21 cellular contexts compared by ENCODE assay signal in the genomic region with DNA sequence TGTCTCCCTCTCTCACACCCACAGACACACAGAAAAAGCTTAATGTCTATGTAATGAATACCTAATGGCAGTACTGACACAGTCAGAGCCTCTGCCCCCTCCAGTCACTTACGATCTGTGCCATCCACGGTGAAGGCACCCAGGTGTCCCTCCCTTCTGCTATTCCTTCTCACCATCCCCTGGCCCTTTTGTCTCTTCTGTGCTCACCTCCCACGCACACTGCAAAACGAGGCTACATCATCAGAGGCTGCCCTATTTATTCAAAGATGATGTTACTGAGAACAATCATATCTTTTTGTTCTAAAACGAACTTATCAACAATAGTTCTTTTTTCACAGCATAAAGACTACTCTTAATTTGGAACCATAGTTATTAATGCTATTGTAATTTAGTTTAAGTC.
DNase-seq lines count a peak whose midpoint lies in the region; ATAC-seq, FAIRE-seq and TF ChIP-seq lines count a peak whose summit lies in the region.
"Had no signal": no experiment of that assay in that cellular context is flagged by ENCODE, and none has a peak within 500 bp of the region (broad histone marks: within the 10 kb centered on the region; RNA-seq: fewer than 3 reads in every experiment).

No MANE protein-coding gene starts in this region.

- H3K36me3 ChIP-seq in HEK293 (ENCODE audit: control insufficient read depth in 2 of 2, insufficient read depth in 1 of 2, low read length in 2 of 2) = no peaks in the 10 kb centered on the region
- H3K36me3 ChIP-seq: BLaER1 had no signal

- CTCF ChIA-PET in HEK293 (lab: Yijun Ruan, JAX) (no interaction called here), MCF 10A (lab: Yijun Ruan, JAX) (interaction anchor here (0.6 to 1.2 kb wide), 3 partner anchors 11 to 232 kb away, joined by 3 to 5 read pairs (median 4); no protein-coding TSS in a partner anchor)

- H3K4me3 ChIP-seq in HEK293 (ENCODE audit: low read depth, low read length) = no peak overlapping the region
- H3K4me3 ChIP-seq: BLaER1 had no signal

- peaks cover 3% of the 10 kb centered on the region; the same call in 1 of the 2 replicates for H3K4me1 ChIP-seq in HEK293 (ENCODE audit: control insufficient read depth, insufficient read depth, low read length)
- H3K4me1 ChIP-seq: BLaER1 had no signal

- H3K4me1 Mint-ChIP-seq in effector memory CD8-positive, alpha-beta T cell (ENCODE audit: low read depth in 2 of 2) = peaks cover 44 to 52% of the 10 kb centered on the region in 2 donors
- peaks cover 19% of the 10 kb centered on the region for H3K4me1 Mint-ChIP-seq in MCF 10A (ENCODE audit: insufficient read depth, unreplicated experiment)

- H3K27me3 Mint-ChIP-seq in effector memory CD8-positive, alpha-beta T cell = no peaks in the 10 kb centered on the region
- H3K27me3 Mint-ChIP-seq in MCF 10A (ENCODE audit: insufficient read depth, unreplicated experiment) = no peaks in the 10 kb centered on the region
- H3K27me3 Mint-ChIP-seq: CD4-positive, alpha-beta T cell; IgD-negative memory B cell had no signal

- H3K27ac ChIP-seq in HEK293 (ENCODE audit: extremely low read depth, low read depth, low read length) = no peak overlapping the region
- H3K27ac ChIP-seq in angular gyrus (ENCODE audit: low read depth, low read length) = peak overlapping the region; percentile 68
- peak overlapping the region; percentile 80 for H3K27ac ChIP-seq in temporal lobe (ENCODE audit: low read depth, low read length)
- H3K27ac ChIP-seq: BLaER1 had no signal

- no peak overlapping the region for H3K27ac Mint-ChIP-seq in effector memory CD8-positive, alpha-beta T cell
- H3K27ac Mint-ChIP-seq in MCF 10A (ENCODE audit: low read depth, unreplicated experiment) = no peak overlapping the region
- H3K27ac Mint-ChIP-seq: CD4-positive, alpha-beta T cell; IgD-negative memory B cell had no signal

- POLR2A ChIA-PET in HEK293 (lab: Yijun Ruan, JAX) = no interaction called here
- POLR2A ChIA-PET in MCF 10A (lab: Yijun Ruan, JAX) = interaction anchor here (1.2 kb wide), 1 partner anchor 27 kb away, joined by 3 read pairs; no protein-coding TSS in a partner anchor

- ATAC-seq in effector memory CD8-positive, alpha-beta T cell (replicated peaks) = peak; percentile 7
- ATAC-seq in GM21528 (IDR thresholded peaks at IDR 0.05; ENCODE audit: low FRiP score, unreplicated experiment) = no peak

- no peaks in the 10 kb centered on the region for H3K36me3 Mint-ChIP-seq in effector memory CD8-positive, alpha-beta T cell (ENCODE audit: insufficient read depth)
- peaks cover 31% of the 10 kb centered on the region for H3K36me3 Mint-ChIP-seq in MCF 10A (ENCODE audit: insufficient read depth, unreplicated experiment)

- H3K4me3 Mint-ChIP-seq in effector memory CD8-positive, alpha-beta T cell = no peak overlapping the region
- H3K4me3 Mint-ChIP-seq in MCF 10A (ENCODE audit: unreplicated experiment) = no peak overlapping the region
- H3K4me3 Mint-ChIP-seq: CD4-positive, alpha-beta T cell; IgD-negative memory B cell had no signal

- BruUV-seq in MCF 10A (replicated peaks; lab: Mats Ljungman, UMichigan) = no TSS peak

- intact Hi-C loops in MCF 10A (cut with micrococcal nuclease) = no loop called here

- no peak for TF ChIP-seq CTCF in HEK293 (tag by site-specific recombination; IDR thresholded peaks at IDR 0.05)
- no peak for TF ChIP-seq CTCF in MCF 10A (IDR thresholded peaks at IDR 0.05; ENCODE audit: unreplicated experiment)

- H3K9me3 Mint-ChIP-seq in effector memory CD8-positive, alpha-beta T cell = no peaks in the 10 kb centered on the region
- H3K9me3 Mint-ChIP-seq in MCF 10A (ENCODE audit: unreplicated experiment) = no peaks in the 10 kb centered on the region
- H3K9me3 Mint-ChIP-seq: IgD-negative memory B cell had no signal

- no peak for FAIRE-seq in HTR-8/SVneo (lab: Jason Lieb, UNC)
- FAIRE-seq: A204.1, D721Med, H1 had no signal

- DNase-seq in effector memory CD8-positive, alpha-beta T cell = no peak
- DNase-seq in MCF 10A (ENCODE audit: unreplicated experiment) (no peak), HTR-8/SVneo (ENCODE audit: insufficient read length, low spot score) (no peak)
- DNase-seq: CD4-positive, alpha-beta T cell; HCEC 1CT; NCI-H1092 treated with DMSO at 0.1 percent for 48 hours; NCI-H187; NCI-H2081 treated with DMSO at 0.1 percent for 48 hours; NCI-H446 treated with DMSO at 0.1 percent for 48 hours; NCI-H526; RPMI8226; SHP77 had no signal

- no peaks in the 10 kb centered on the region for H3K9me3 ChIP-seq in HEK293 (ENCODE audit: control insufficient read depth, insufficient read depth, low read depth, low read length)
- H3K9me3 ChIP-seq: BLaER1 had no signal

TF ChIP-seq in HEK293, 187 proteins besides CTCF, POLR2A, EP300 and RAD21:
- TF ChIP-seq ZNF184 (tag by site-specific recombination; IDR thresholded peaks at IDR 0.05) (no peak), EGR2 (tag by site-specific recombination; IDR thresholded peaks at IDR 0.05; ENCODE audit: low read depth) (0 out of 2 replicates have a peak, but pooled peaks have one; percentile 7), ZNF473 (tag by site-specific recombination; IDR thresholded peaks at IDR 0.05) (no peak)
